ENCODE assay signal across 1 cellular context in the genomic region with DNA sequence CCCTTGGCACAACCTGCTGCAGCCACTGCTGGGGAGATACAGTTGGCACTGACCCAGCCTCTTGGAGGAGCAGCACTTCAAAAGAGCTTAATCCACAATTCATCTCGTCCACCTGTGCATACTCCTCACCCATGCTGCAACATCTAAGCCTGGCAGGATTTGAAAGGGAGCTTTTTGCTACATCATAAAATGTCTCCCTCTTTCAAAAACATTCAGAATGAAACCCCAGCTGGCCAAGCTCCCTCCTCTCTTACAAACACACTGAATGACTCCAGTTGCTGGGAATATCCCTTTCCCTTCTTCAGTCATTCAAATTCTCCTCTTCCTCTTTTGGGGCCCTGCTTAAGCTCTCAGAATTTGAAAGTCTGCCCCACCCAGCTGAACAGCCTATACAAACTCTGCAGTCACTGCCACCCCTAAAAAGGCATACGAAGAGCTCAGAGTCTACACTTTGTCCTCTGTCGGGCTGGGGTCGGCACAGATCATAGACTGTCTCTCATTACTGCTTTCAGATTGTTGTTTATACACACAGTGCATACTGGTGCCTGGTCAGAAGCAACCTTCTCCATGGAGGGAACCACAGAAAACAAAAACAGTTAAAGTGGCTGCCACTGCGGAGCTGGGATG.
A peak's percentile ranks its signal among the peaks of the same experiment; 100 is the strongest.
TF ChIP-seq lines count a peak whose summit lies in the region.

No MANE protein-coding gene starts in this region.

TF ChIP-seq in GM12878, 131 proteins besides CTCF, POLR2A, EP300 and RAD21:
- TF ChIP-seq BACH1 (IDR thresholded peaks at IDR 0.05; ENCODE audit: borderline replicate concordance) (no peak), HDAC2 (IDR thresholded peaks at IDR 0.05) (no peak), JUNB (IDR thresholded peaks at IDR 0.05) (peak; percentile 56), CBFB (IDR thresholded peaks at IDR 0.05; ENCODE audit: low read depth) (no peak), NFXL1 (IDR thresholded peaks at IDR 0.05; ENCODE audit: borderline replicate concordance) (no peak), IKZF2 (IDR thresholded peaks at IDR 0.05) (peak; percentile 72 to 77), ASH2L (IDR thresholded peaks at IDR 0.05; ENCODE audit: borderline replicate concordance, low read depth) (no peak), EED (IDR thresholded peaks at IDR 0.05; ENCODE audit: low read depth) (peak; percentile 81), MTA3 (IDR thresholded peaks at IDR 0.05; ENCODE audit: borderline replicate concordance, low read length) (no peak), KAT2A (conservative IDR thresholded peaks at IDR 0.05; ENCODE audit: control insufficient read depth, low read depth, low read length) (no peak), SUPT20H (IDR thresholded peaks at IDR 0.05; ENCODE audit: borderline replicate concordance, control insufficient read depth, low read depth, low read length) (no peak), SPI1 (IDR thresholded peaks at IDR 0.05; ENCODE audit: borderline replicate concordance, insufficient read depth, low read depth, low read length) (peak; percentile 79), SMC3 (IDR thresholded peaks at IDR 0.05; ENCODE audit: borderline replicate concordance, low read length) (no peak), SUZ12 (IDR thresholded peaks at IDR 0.05; ENCODE audit: unreplicated experiment) (no peak), ETV6 (conservative IDR thresholded peaks at IDR 0.05 in 1 of 2, IDR thresholded peaks at IDR 0.05 in 1 of 2; ENCODE audit: borderline replicate concordance in 1 of 2, low read depth in 1 of 2) (0 out of 4 replicates have a peak, but pooled peaks of 1 of the 2 experiments have one; percentile 32), IKZF1 (conservative IDR thresholded peaks at IDR 0.05) (peak; percentile 66), RUNX3 (IDR thresholded peaks at IDR 0.05; ENCODE audit: low read length) (0 out of 2 replicates have a peak, but pooled peaks have one; percentile 7), RB1 (IDR thresholded peaks at IDR 0.05; ENCODE audit: borderline replicate concordance) (no peak), BHLHE40 (IDR thresholded peaks at IDR 0.05; ENCODE audit: borderline replicate concordance in 1 of 2, low read depth in 2 of 2, low read length in 1 of 2) (no peak), SRF (IDR thresholded peaks at IDR 0.05; ENCODE audit: low read depth in 2 of 2, low read length in 2 of 2) (peak in 1 of 2 experiments; percentile 59; a peak in 1 of 4 replicates)
- TF ChIP-seq, protein P1, sequence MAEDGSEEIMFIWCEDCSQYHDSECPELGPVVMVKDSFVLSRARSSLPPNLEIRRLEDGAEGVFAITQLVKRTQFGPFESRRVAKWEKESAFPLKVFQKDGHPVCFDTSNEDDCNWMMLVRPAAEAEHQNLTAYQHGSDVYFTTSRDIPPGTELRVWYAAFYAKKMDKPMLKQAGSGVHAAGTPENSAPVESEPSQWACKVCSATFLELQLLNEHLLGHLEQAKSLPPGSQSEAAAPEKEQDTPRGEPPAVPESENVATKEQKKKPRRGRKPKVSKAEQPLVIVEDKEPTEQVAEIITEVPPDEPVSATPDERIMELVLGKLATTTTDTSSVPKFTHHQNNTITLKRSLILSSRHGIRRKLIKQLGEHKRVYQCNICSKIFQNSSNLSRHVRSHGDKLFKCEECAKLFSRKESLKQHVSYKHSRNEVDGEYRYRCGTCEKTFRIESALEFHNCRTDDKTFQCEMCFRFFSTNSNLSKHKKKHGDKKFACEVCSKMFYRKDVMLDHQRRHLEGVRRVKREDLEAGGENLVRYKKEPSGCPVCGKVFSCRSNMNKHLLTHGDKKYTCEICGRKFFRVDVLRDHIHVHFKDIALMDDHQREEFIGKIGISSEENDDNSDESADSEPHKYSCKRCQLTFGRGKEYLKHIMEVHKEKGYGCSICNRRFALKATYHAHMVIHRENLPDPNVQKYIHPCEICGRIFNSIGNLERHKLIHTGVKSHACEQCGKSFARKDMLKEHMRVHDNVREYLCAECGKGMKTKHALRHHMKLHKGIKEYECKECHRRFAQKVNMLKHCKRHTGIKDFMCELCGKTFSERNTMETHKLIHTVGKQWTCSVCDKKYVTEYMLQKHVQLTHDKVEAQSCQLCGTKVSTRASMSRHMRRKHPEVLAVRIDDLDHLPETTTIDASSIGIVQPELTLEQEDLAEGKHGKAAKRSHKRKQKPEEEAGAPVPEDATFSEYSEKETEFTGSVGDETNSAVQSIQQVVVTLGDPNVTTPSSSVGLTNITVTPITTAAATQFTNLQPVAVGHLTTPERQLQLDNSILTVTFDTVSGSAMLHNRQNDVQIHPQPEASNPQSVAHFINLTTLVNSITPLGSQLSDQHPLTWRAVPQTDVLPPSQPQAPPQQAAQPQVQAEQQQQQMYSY (CRISPR knock-in tag; IDR thresholded peaks at IDR 0.05), result no peak
- TF ChIP-seq, protein P2, sequence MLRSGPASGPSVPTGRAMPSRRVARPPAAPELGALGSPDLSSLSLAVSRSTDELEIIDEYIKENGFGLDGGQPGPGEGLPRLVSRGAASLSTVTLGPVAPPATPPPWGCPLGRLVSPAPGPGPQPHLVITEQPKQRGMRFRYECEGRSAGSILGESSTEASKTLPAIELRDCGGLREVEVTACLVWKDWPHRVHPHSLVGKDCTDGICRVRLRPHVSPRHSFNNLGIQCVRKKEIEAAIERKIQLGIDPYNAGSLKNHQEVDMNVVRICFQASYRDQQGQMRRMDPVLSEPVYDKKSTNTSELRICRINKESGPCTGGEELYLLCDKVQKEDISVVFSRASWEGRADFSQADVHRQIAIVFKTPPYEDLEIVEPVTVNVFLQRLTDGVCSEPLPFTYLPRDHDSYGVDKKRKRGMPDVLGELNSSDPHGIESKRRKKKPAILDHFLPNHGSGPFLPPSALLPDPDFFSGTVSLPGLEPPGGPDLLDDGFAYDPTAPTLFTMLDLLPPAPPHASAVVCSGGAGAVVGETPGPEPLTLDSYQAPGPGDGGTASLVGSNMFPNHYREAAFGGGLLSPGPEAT (IDR thresholded peaks at IDR 0.05; ENCODE audit: low read depth), result peak; percentile 20; the same call in 1 of the 2 replicates
- TF ChIP-seq, protein P3, sequence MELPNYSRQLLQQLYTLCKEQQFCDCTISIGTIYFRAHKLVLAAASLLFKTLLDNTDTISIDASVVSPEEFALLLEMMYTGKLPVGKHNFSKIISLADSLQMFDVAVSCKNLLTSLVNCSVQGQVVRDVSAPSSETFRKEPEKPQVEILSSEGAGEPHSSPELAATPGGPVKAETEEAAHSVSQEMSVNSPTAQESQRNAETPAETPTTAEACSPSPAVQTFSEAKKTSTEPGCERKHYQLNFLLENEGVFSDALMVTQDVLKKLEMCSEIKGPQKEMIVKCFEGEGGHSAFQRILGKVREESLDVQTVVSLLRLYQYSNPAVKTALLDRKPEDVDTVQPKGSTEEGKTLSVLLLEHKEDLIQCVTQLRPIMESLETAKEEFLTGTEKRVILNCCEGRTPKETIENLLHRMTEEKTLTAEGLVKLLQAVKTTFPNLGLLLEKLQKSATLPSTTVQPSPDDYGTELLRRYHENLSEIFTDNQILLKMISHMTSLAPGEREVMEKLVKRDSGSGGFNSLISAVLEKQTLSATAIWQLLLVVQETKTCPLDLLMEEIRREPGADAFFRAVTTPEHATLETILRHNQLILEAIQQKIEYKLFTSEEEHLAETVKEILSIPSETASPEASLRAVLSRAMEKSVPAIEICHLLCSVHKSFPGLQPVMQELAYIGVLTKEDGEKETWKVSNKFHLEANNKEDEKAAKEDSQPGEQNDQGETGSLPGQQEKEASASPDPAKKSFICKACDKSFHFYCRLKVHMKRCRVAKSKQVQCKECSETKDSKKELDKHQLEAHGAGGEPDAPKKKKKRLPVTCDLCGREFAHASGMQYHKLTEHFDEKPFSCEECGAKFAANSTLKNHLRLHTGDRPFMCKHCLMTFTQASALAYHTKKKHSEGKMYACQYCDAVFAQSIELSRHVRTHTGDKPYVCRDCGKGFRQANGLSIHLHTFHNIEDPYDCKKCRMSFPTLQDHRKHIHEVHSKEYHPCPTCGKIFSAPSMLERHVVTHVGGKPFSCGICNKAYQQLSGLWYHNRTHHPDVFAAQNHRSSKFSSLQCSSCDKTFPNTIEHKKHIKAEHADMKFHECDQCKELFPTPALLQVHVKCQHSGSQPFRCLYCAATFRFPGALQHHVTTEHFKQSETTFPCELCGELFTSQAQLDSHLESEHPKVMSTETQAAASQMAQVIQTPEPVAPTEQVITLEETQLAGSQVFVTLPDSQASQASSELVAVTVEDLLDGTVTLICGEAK (IDR thresholded peaks at IDR 0.05; ENCODE audit: borderline replicate concordance), result no peak
